Comparison of ENCODE assay signal across 1 cellular context in the genomic region with DNA sequence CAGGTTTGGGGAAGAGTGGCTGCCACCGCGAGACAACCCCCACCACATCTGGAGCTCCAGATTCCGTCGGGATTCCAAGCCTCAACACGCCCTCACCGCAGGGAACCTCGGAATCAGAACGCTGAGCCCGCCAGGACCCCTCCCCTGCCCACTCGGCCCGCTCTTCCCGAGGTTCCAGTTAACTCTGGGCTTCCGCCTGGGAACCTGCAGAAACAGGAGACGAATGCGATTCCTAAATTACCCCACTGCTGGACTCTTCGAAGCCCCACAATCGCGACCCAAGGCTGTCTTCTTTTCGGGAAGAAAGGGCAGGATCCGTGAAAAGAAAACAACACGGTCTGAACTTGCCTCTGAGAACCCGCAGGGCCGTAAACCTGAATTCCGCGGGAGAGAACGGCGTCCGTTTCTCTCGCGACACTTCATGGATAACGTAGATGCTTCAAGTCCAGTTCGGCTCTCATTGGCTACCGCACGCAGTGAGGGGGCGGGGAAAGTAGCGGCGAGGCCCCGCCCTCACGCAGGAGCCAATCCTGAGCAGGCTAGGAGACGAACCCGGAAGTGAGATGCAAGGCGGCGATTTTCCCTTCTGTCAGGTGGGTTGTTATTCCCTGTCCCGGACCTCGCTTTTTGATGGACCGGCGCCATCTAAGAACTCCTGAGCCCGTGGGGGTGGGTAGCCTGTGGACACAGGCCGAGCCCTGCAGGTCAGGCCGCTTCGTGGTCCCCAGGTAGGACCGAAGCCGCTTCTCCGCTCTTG.
A peak's percentile ranks its signal among the peaks of the same experiment; 100 is the strongest.
TF ChIP-seq lines count a peak whose summit lies in the region.

A gene with protein sequence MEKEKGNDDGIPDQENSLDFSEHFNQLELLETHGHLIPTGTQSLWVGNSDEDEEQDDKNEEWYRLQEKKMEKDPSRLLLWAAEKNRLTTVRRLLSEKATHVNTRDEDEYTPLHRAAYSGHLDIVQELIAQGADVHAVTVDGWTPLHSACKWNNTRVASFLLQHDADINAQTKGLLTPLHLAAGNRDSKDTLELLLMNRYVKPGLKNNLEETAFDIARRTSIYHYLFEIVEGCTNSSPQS (plus strand): TSS at position 542 of the 757 bp plus-strand sequence. CDS start 2,710 bp downstream, outside the sequence.
MRE11 (minus strand) TSS at position 402 of the 757 bp plus-strand sequence. CDS start 1,043 bp downstream, outside the sequence.

TF ChIP-seq in HCT116, 20 proteins besides CTCF, POLR2A, EP300 and RAD21 (continued from another document):
- TF ChIP-seq TCF7L2 (IDR thresholded peaks at IDR 0.05; ENCODE audit: borderline replicate concordance, extremely low read depth, insufficient read depth, insufficient read length): peak; percentile 48
- no peak for TF ChIP-seq EZH2phosphoT487 (IDR thresholded peaks at IDR 0.05; ENCODE audit: borderline replicate concordance)
- TF ChIP-seq SRF (IDR thresholded peaks at IDR 0.05; ENCODE audit: low read depth): no peak
- TF ChIP-seq SP1 (IDR thresholded peaks at IDR 0.05; ENCODE audit: low read depth): peak; percentile 82
- TF ChIP-seq ELF1 (IDR thresholded peaks at IDR 0.05; ENCODE audit: borderline replicate concordance, low read depth): peak; percentile 98
- TF ChIP-seq JUND (IDR thresholded peaks at IDR 0.05): no peak
- TF ChIP-seq, protein P1, sequence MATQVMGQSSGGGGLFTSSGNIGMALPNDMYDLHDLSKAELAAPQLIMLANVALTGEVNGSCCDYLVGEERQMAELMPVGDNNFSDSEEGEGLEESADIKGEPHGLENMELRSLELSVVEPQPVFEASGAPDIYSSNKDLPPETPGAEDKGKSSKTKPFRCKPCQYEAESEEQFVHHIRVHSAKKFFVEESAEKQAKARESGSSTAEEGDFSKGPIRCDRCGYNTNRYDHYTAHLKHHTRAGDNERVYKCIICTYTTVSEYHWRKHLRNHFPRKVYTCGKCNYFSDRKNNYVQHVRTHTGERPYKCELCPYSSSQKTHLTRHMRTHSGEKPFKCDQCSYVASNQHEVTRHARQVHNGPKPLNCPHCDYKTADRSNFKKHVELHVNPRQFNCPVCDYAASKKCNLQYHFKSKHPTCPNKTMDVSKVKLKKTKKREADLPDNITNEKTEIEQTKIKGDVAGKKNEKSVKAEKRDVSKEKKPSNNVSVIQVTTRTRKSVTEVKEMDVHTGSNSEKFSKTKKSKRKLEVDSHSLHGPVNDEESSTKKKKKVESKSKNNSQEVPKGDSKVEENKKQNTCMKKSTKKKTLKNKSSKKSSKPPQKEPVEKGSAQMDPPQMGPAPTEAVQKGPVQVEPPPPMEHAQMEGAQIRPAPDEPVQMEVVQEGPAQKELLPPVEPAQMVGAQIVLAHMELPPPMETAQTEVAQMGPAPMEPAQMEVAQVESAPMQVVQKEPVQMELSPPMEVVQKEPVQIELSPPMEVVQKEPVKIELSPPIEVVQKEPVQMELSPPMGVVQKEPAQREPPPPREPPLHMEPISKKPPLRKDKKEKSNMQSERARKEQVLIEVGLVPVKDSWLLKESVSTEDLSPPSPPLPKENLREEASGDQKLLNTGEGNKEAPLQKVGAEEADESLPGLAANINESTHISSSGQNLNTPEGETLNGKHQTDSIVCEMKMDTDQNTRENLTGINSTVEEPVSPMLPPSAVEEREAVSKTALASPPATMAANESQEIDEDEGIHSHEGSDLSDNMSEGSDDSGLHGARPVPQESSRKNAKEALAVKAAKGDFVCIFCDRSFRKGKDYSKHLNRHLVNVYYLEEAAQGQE (IDR thresholded peaks at IDR 0.05; ENCODE audit: low read depth): no peak
- no peak for TF ChIP-seq ZNF274 (IDR thresholded peaks at IDR 0.05; ENCODE audit: low read depth, low read length)
- TF ChIP-seq ATF3 (IDR thresholded peaks at IDR 0.05): no peak
